In the genomic region with DNA sequence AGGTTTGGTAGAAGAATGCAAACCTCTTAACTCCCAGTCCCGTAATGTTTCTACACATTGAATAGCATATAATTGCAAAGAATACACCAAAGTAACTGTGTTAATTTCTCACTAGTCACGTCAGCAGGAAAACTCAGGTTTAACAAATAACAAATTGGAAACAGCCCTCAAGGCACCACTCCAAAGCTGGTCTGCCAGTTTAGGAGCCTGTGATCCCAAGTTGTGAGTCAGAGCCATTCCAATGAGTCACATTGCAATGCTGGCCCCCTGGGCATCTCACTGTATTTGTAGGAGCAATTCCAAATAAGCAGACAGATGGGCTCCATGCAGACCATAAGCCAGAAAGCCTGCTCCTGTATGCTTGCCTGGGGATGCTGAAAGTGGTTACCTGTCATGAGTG, we compare ENCODE assay signal across 12 cellular contexts.
DNase-seq lines count a peak whose midpoint lies in the region; FAIRE-seq and TF ChIP-seq lines count a peak whose summit lies in the region.
"Had no signal": no experiment of that assay in that cellular context is flagged by ENCODE, and none has a peak within 500 bp of the region (broad histone marks: within the 10 kb centered on the region; RNA-seq: fewer than 3 reads in every experiment).

No MANE protein-coding gene starts in this region.

- H3K36me3 Mint-ChIP-seq in endothelial cell (ENCODE audit: low read depth, unreplicated experiment), result no peaks in the 10 kb centered on the region

- H3K27me3 ChIP-seq in kidney epithelial cell (ENCODE audit: control insufficient read depth, insufficient read depth, low read length), result no peaks in the 10 kb centered on the region
- H3K27me3 ChIP-seq: uterus had no signal

- peaks cover 18% of the 10 kb centered on the region for H3K4me1 Mint-ChIP-seq in endothelial cell (ENCODE audit: unreplicated experiment)

- no peak overlapping the region for H3K4me3 Mint-ChIP-seq in endothelial cell (ENCODE audit: unreplicated experiment)
- H3K4me3 Mint-ChIP-seq: H9 had no signal

- H3K4me3 ChIP-seq in AG04449 (ENCODE audit: low read depth, low read length) (no peak overlapping the region), kidney epithelial cell (ENCODE audit: low read depth, low read length) (no peak overlapping the region)
- H3K4me3 ChIP-seq: uterus had no signal

- CTCF ChIA-PET in AG04449 (lab: Yijun Ruan, JAX), result no interaction called here

- no peaks in the 10 kb centered on the region for H3K36me3 ChIP-seq in kidney epithelial cell (ENCODE audit: control insufficient read depth, insufficient read depth, low read length)
- H3K36me3 ChIP-seq: uterus had no signal

- POLR2A ChIA-PET in AG04449 (lab: Yijun Ruan, JAX), result no interaction called here

- no peaks in the 10 kb centered on the region for H3K9me3 Mint-ChIP-seq in endothelial cell (ENCODE audit: unreplicated experiment)
- H3K9me3 Mint-ChIP-seq: H9 had no signal

- no peak for FAIRE-seq in HTR-8/SVneo (lab: Jason Lieb, UNC)
- FAIRE-seq: GM18507 had no signal

- no peak for TF ChIP-seq CTCF in AG04449 (IDR thresholded peaks at IDR 0.05; ENCODE audit: insufficient read depth, low read length, missing control alignments)
- TF ChIP-seq CTCF in kidney epithelial cell (IDR thresholded peaks at IDR 0.05; ENCODE audit: insufficient read depth, low read length, poor library complexity, severe bottlenecking), result no peak
- no peak for TF ChIP-seq CTCF in endothelial cell (IDR thresholded peaks at IDR 0.05; ENCODE audit: unreplicated experiment)
- TF ChIP-seq CTCF in GM10266 (IDR thresholded peaks at IDR 0.05; ENCODE audit: control insufficient read depth, insufficient read depth, low read depth, missing control alignments), result no peak

- DNase-seq in AG04449 (ENCODE audit: low read depth, low spot score) (peak; percentile 74), HTR-8/SVneo (ENCODE audit: insufficient read length, low spot score) (peak; percentile 5), brain pericyte (ENCODE audit: low read depth, low spot score) (peak; percentile 77), kidney epithelial cell (ENCODE audit: low read depth) (peak; percentile 76), endothelial cell (ENCODE audit: low spot score) (no peak), cerebellar nuclear complex (lab: John Stamatoyannopoulos, UW) (no peak), GM10266 (ENCODE audit: extremely low spot score) (no peak), UCSD-AML1 (lab: John Stamatoyannopoulos, UW; ENCODE audit: unreplicated experiment) (no peak)
- DNase-seq: caudate nucleus, H9, uterus had no signal

- H3K27me3 Mint-ChIP-seq in endothelial cell (ENCODE audit: unreplicated experiment), result no peaks in the 10 kb centered on the region

- H3K27ac Mint-ChIP-seq in endothelial cell (ENCODE audit: unreplicated experiment), result no peak overlapping the region
- H3K27ac Mint-ChIP-seq: H9 had no signal

Comparison
In these comparisons a context has a peak if more than half of its experiments do, and no peak if none do; other contexts are left out.
1. DNase-seq: peak in AG04449 (single experiment), HTR-8/SVneo (single experiment), brain pericyte (single experiment) and kidney epithelial cell (single experiment); none in endothelial cell (single experiment), cerebellar nuclear complex (0 of 2), GM10266 (single experiment) and UCSD-AML1 (single experiment).